In genomic region chr12:65529771-65530435, GRCh38 we compare ENCODE assay signal across 24 cellular contexts.
"Had no signal": no experiment of that assay in that cellular context is flagged by ENCODE, and none has a peak within 500 bp of the region (broad histone marks: within the 10 kb centered on the region; RNA-seq: fewer than 3 reads in every experiment).

No MANE protein-coding gene starts in this region.

- H3K9me3 Mint-ChIP-seq: activated CD4-positive, alpha-beta memory T cell treated with anti-CD3 and anti-CD28 coated beads, Interleukin-2, amount 10 ng/mL, durations not matched to agents 7 days and 5 days; activated CD4-positive, alpha-beta T cell treated with anti-CD3 and anti-CD28 coated beads, Interleukin-2, amount 10 ng/mL, durations not matched to agents 24 days and 14 days; activated naive CD8-positive, alpha-beta T cell treated with anti-CD3 and anti-CD28 coated beads, Interleukin-2, amount 50 U/mL, for 24 hours; dendritic cell treated with granulocyte-macrophage colony-stimulating factor and Interleukin-4, amounts not matched to agents 40 ng/mL and 50 ng/mL, for 4 days; natural killer cell; stimulated activated naive B cell treated with anti-CD40 and anti-IgM and Interleukin-4, amounts not matched to agents 10 μg/mL and 1 μg/mL and 100 μg/mL, for 72 hours; T-helper 2 cell treated with Interferon-gamma antibody and Interleukin-4, amounts not matched to agents 5 μg/mL and 100 μg/mL, for 36 hours had no signal

- H3K9ac ChIP-seq: parathyroid adenoma had no signal

- H3K4me1 Mint-ChIP-seq: activated CD4-positive, alpha-beta memory T cell treated with anti-CD3 and anti-CD28 coated beads, Interleukin-2, amount 10 ng/mL, durations not matched to agents 7 days and 5 days; activated naive CD8-positive, alpha-beta T cell treated with anti-CD3 and anti-CD28 coated beads, Interleukin-2, amount 50 U/mL, for 24 hours; natural killer cell had no signal

- H3K36me3 ChIP-seq: cardiac muscle cell, heart right ventricle, left lung had no signal

- DNase-seq: activated CD4-positive, alpha-beta memory T cell treated with anti-CD3 and anti-CD28 coated beads, Interleukin-2, amount 10 ng/mL, durations not matched to agents 7 days and 5 days; activated CD4-positive, alpha-beta T cell treated with anti-CD3 and anti-CD28 coated beads, Interleukin-2, amount 10 ng/mL, durations not matched to agents 24 days and 14 days; activated gamma-delta T cell; activated naive CD4-positive, alpha-beta T cell treated with anti-CD3 and anti-CD28 coated beads, Interleukin-2, amount 50 U/mL, for 16 hours; activated naive CD8-positive, alpha-beta T cell treated with anti-CD3 and anti-CD28 coated beads, Interleukin-2, amount 50 U/mL, for 24 hours; effector CD4-positive, alpha-beta T cell; erythroblast; foreskin fibroblast; heart right ventricle; kidney; left lung; midbrain; natural killer cell; stimulated activated CD4-positive, alpha-beta T cell treated with anti-CD3 and anti-CD28 coated beads, Interleukin-2, amount 100 ng/mL, for 48 hours; stimulated activated CD8-positive, alpha-beta memory T cell treated with anti-CD3 and anti-CD28 coated beads, Interleukin-4, amount 100 ng/mL, for 48 hours; stimulated activated naive B cell treated with anti-CD40 and anti-IgM and Interleukin-4, amounts not matched to agents 10 μg/mL and 1 μg/mL and 100 μg/mL, for 72 hours; T-cell; testis had no signal

- H3K27ac ChIP-seq: cardiac muscle cell, heart right ventricle, left lung, parathyroid adenoma, testis, VCaP had no signal

- H3K27me3 Mint-ChIP-seq: activated CD4-positive, alpha-beta memory T cell treated with anti-CD3 and anti-CD28 coated beads, Interleukin-2, amount 10 ng/mL, durations not matched to agents 7 days and 5 days; activated CD4-positive, alpha-beta T cell treated with anti-CD3 and anti-CD28 coated beads, Interleukin-2, amount 10 ng/mL, durations not matched to agents 24 days and 14 days; activated naive CD8-positive, alpha-beta T cell treated with anti-CD3 and anti-CD28 coated beads, Interleukin-2, amount 50 U/mL, for 24 hours; dendritic cell treated with granulocyte-macrophage colony-stimulating factor and Interleukin-4, amounts not matched to agents 40 ng/mL and 50 ng/mL, for 4 days had no signal

- H3K36me3 Mint-ChIP-seq: natural killer cell; stimulated activated naive B cell treated with anti-CD40 and anti-IgM and Interleukin-4, amounts not matched to agents 10 μg/mL and 1 μg/mL and 100 μg/mL, for 72 hours; T-cell had no signal

- H3K27ac Mint-ChIP-seq: activated CD4-positive, alpha-beta memory T cell treated with anti-CD3 and anti-CD28 coated beads, Interleukin-2, amount 10 ng/mL, durations not matched to agents 7 days and 5 days; activated CD4-positive, alpha-beta T cell treated with anti-CD3 and anti-CD28 coated beads, Interleukin-2, amount 10 ng/mL, durations not matched to agents 24 days and 14 days; activated naive CD8-positive, alpha-beta T cell treated with anti-CD3 and anti-CD28 coated beads, Interleukin-2, amount 50 U/mL, for 24 hours; dendritic cell treated with granulocyte-macrophage colony-stimulating factor and Interleukin-4, amounts not matched to agents 40 ng/mL and 50 ng/mL, for 4 days; natural killer cell; stimulated activated naive B cell treated with anti-CD40 and anti-IgM and Interleukin-4, amounts not matched to agents 10 μg/mL and 1 μg/mL and 100 μg/mL, for 72 hours; T-cell; T-helper 2 cell treated with Interferon-gamma antibody and Interleukin-4, amounts not matched to agents 5 μg/mL and 100 μg/mL, for 36 hours; type B pancreatic cell had no signal

- H3K9me3 ChIP-seq: left lung, testis had no signal

- H3K4me3 ChIP-seq: cardiac muscle cell, heart right ventricle, left lung, testis had no signal

- H3K4me1 ChIP-seq: left lung, parathyroid adenoma, testis had no signal

- H3K27me3 ChIP-seq: cardiac muscle cell, heart right ventricle, left lung, testis had no signal

- H2AFZ ChIP-seq: parathyroid adenoma had no signal

- H3K4me3 Mint-ChIP-seq: activated CD4-positive, alpha-beta memory T cell treated with anti-CD3 and anti-CD28 coated beads, Interleukin-2, amount 10 ng/mL, durations not matched to agents 7 days and 5 days; activated CD4-positive, alpha-beta T cell treated with anti-CD3 and anti-CD28 coated beads, Interleukin-2, amount 10 ng/mL, durations not matched to agents 24 days and 14 days; activated naive CD8-positive, alpha-beta T cell treated with anti-CD3 and anti-CD28 coated beads, Interleukin-2, amount 50 U/mL, for 24 hours; dendritic cell treated with granulocyte-macrophage colony-stimulating factor and Interleukin-4, amounts not matched to agents 40 ng/mL and 50 ng/mL, for 4 days; natural killer cell; stimulated activated naive B cell treated with anti-CD40 and anti-IgM and Interleukin-4, amounts not matched to agents 10 μg/mL and 1 μg/mL and 100 μg/mL, for 72 hours; T-cell; T-helper 2 cell treated with Interferon-gamma antibody and Interleukin-4, amounts not matched to agents 5 μg/mL and 100 μg/mL, for 36 hours; type B pancreatic cell had no signal
